Comparison of ENCODE assay signal across 16 cellular contexts in genomic region chr10:13317474-13317873, GRCh38. TPM values are rescaled to one million over a fixed set of nuclear protein-coding genes. Genes with fewer than 3 reads are reported as not detected.
DNase-seq lines count a peak whose midpoint lies in the region; ATAC-seq and TF ChIP-seq lines count a peak whose summit lies in the region.
"Had no signal": no experiment of that assay in that cellular context is flagged by ENCODE, and none has a peak within 500 bp of the region (broad histone marks: within the 10 kb centered on the region; RNA-seq: fewer than 3 reads in every experiment).

No MANE protein-coding gene starts in this region.

- BruUV-seq in A673 (replicated peaks; lab: Mats Ljungman, UMichigan): TSS peak; percentile 28

- H3K4me3 ChIP-seq in A673 (ENCODE audit: low read depth, low read length, poor library complexity, severe bottlenecking) (no peak overlapping the region), HEK293 (ENCODE audit: low read depth, low read length) (no peak overlapping the region), mesodermal cell (ENCODE audit: extremely low read depth, insufficient read depth, low read length, poor library complexity, severe bottlenecking) (no peak overlapping the region)

- 95 to 100% methylated on average over 4 of the region's 6 CpGs for WGBS in mesodermal cell (ENCODE audit: insufficient coverage in 2 of 2), 2 experiments

- H3K27ac ChIP-seq in A673 (ENCODE audit: low read depth, low read length, poor library complexity, severe bottlenecking) (no peak overlapping the region), HEK293 (ENCODE audit: extremely low read depth, low read depth, low read length) (no peak overlapping the region), mesodermal cell (ENCODE audit: low read depth, low read length, severe bottlenecking) (peak overlapping the region; percentile 6)

- DNase-seq in A673 (ENCODE audit: low spot score) (no peak), mucosa of gallbladder (ENCODE audit: low spot score) (no peak), COR-L47 (lab: John Stamatoyannopoulos, UW) (no peak)
- DNase-seq in activated CD4-positive, alpha-beta T cell treated with anti-CD3 and anti-CD28 coated beads for 48 hours: no peak
- DNase-seq: ACHN, AML-193, Caco-2, HCEC 1CT, KG1, NCI-H1048, NCI-H1436 treated with DMSO at 0.1 percent for 48 hours, NCI-H2029 treated with DMSO at 0.1 percent for 48 hours, NCI-H510A treated with DMSO at 0.1 percent for 48 hours had no signal

- no peaks in the 10 kb centered on the region for H3K4me1 ChIP-seq in A673 (ENCODE audit: insufficient read depth, low read length, poor library complexity, severe bottlenecking)
- H3K4me1 ChIP-seq in HEK293 (ENCODE audit: control insufficient read depth, insufficient read depth, low read length): no peaks in the 10 kb centered on the region
- no peaks in the 10 kb centered on the region for H3K4me1 ChIP-seq in mesodermal cell (ENCODE audit: control insufficient read depth, insufficient read depth, low read length, poor library complexity, severe bottlenecking)
- H3K4me1 ChIP-seq: Caco-2 had no signal

- peak; percentile 23 for ATAC-seq in esophagus mucosa

- no peaks in the 10 kb centered on the region for H3K27me3 ChIP-seq in A673 (replicated peaks; ENCODE audit: insufficient read depth, low read depth, low read length, poor library complexity)

- H3K36me3 ChIP-seq in A673 (ENCODE audit: insufficient read depth, low read length, poor library complexity, severe bottlenecking) (peaks cover 23% of the 10 kb centered on the region), HEK293 (ENCODE audit: control insufficient read depth in 2 of 2, insufficient read depth in 1 of 2, low read length in 2 of 2) (peaks cover 28 to 38% of the 10 kb centered on the region in 2 experiments; a peak in 2 of 3 replicates), mesodermal cell (ENCODE audit: control insufficient read depth, insufficient read depth, low read length) (peaks cover 39% of the 10 kb centered on the region)

- intact Hi-C loops in A673 (cut with micrococcal nuclease; ENCODE audit: unreplicated experiment): no loop called here

- POLR2A ChIA-PET in A673 (lab: Charles Lee; ENCODE audit: low non-redundant PET) (no interaction called here), HEK293 (lab: Yijun Ruan, JAX) (interaction anchor here (2.6 kb wide), 1 partner anchor 15 kb away, joined by 9 read pairs; no protein-coding TSS in a partner anchor)

- H3K9me3 ChIP-seq in A673 (ENCODE audit: low read depth, low read length, poor library complexity, severe bottlenecking) (no peaks in the 10 kb centered on the region), HEK293 (ENCODE audit: control insufficient read depth, insufficient read depth, low read depth, low read length) (no peaks in the 10 kb centered on the region), mesodermal cell (ENCODE audit: control insufficient read depth, low read length) (no peaks in the 10 kb centered on the region)
- H3K9me3 ChIP-seq: Caco-2 had no signal

- no peak for TF ChIP-seq CTCF in A673 (conservative IDR thresholded peaks at IDR 0.05; ENCODE audit: low read depth, low read length)
- no peak for TF ChIP-seq CTCF in HEK293 (tag by site-specific recombination; IDR thresholded peaks at IDR 0.05)

- CTCF ChIA-PET in A673 (lab: Charles Lee): interaction anchor here (0.6 kb wide), 1 partner anchor 14 kb away, joined by 6 read pairs; no protein-coding TSS in a partner anchor
- CTCF ChIA-PET in HEK293 (lab: Yijun Ruan, JAX): interaction anchor here (0.6 to 1.2 kb wide), 2 partner anchors 55 to 178 kb away, joined by 3 read pairs; no protein-coding TSS in a partner anchor

TF ChIP-seq in HEK293, 187 proteins besides CTCF, POLR2A, EP300 and RAD21:
- TF ChIP-seq ZNF239 (tag by site-specific recombination; IDR thresholded peaks at IDR 0.05) (no peak), ZNF596 (tag by site-specific recombination; IDR thresholded peaks at IDR 0.05) (no peak), ZNF747 (tag by site-specific recombination; IDR thresholded peaks at IDR 0.05) (no peak), ZNF600 (tag by site-specific recombination; IDR thresholded peaks at IDR 0.05) (peak; percentile 39), ZNF518A (tag by site-specific recombination; conservative IDR thresholded peaks at IDR 0.05; ENCODE audit: low read depth) (no peak)

RNA-seq across cellular contexts. Expression of gene PHYH, which starts 17.6 kb away (rescaled TPM):
- total RNA-seq in A673 (2021) (5.1 and 8.6 TPM in 2 replicates), esophagus mucosa (5.7 TPM), mucosa of gallbladder (71.2 TPM)
- 21.1 TPM for polyA plus RNA-seq in mesodermal cell (2013, experiment 1 of 2)
- 21.1 TPM for polyA plus RNA-seq in mesodermal cell (2013, experiment 2 of 2)

RNA-seq across cellular contexts. Expression of gene SEPHS1, which starts 30.6 kb away (rescaled TPM):
- total RNA-seq in A673 (2021) (111 and 124 TPM in 2 replicates), esophagus mucosa (31.4 TPM), mucosa of gallbladder (35.9 TPM)
- polyA plus RNA-seq in mesodermal cell (2013, experiment 1 of 2): 83.5 TPM
- 76.4 TPM for polyA plus RNA-seq in mesodermal cell (2013, experiment 2 of 2)
